ENCODE assay signal across 10 cellular contexts in genomic region chr2:217393585-217394032, GRCh38.
DNase-seq lines count a peak whose midpoint lies in the region; ATAC-seq and TF ChIP-seq lines count a peak whose summit lies in the region.
"Had no signal": no experiment of that assay in that cellular context is flagged by ENCODE, and none has a peak within 500 bp of the region (broad histone marks: within the 10 kb centered on the region; RNA-seq: fewer than 3 reads in every experiment).

No MANE protein-coding gene starts in this region.

- ATAC-seq in heart left ventricle (peak; percentile 90 to 98 (median 96)), HG03439 (IDR thresholded peaks at IDR 0.05; ENCODE audit: unreplicated experiment) (no peak)
- ATAC-seq in natural killer cell treated with Interleukin-12 subunit alpha and Interleukin-12 subunit beta and Interleukin-15 and Interleukin-18, amount 100 ng/mL, for 72 hours: no peak

- WGBS in adrenal gland, 4 donors: 17 to 45% (median 32%) methylated on average over 4 of the region's 4 CpGs
- 12 to 33% (median 30%) methylated on average over 4 of the region's 4 CpGs for WGBS in heart left ventricle, 4 donors
- WGBS in sigmoid colon, 2 donors: 62 to 63% methylated on average over 4 of the region's 4 CpGs

- H3K27me3 Mint-ChIP-seq in natural killer cell treated with Interleukin-12 subunit alpha and Interleukin-12 subunit beta and Interleukin-15 and Interleukin-18, amount 100 ng/mL, for 72 hours: no peaks in the 10 kb centered on the region

- H3K27ac ChIP-seq in adrenal gland (peak overlapping the region in 1 of 5 donors; percentile 27), heart left ventricle (peak overlapping the region in 9 of 12 donors; percentile 21 to 83 (median 68)), sigmoid colon (peak overlapping the region; percentile 41 to 73 (median 66))

- no peaks in the 10 kb centered on the region for H3K27me3 ChIP-seq in adrenal gland
- no peaks in the 10 kb centered on the region for H3K27me3 ChIP-seq in heart left ventricle
- no peaks in the 10 kb centered on the region for H3K27me3 ChIP-seq in sigmoid colon

- H3K4me3 Mint-ChIP-seq in natural killer cell treated with Interleukin-12 subunit alpha and Interleukin-12 subunit beta and Interleukin-15 and Interleukin-18, amount 100 ng/mL, for 72 hours: no peak overlapping the region

- H3K36me3 Mint-ChIP-seq in natural killer cell treated with Interleukin-12 subunit alpha and Interleukin-12 subunit beta and Interleukin-15 and Interleukin-18, amount 100 ng/mL, for 72 hours: peaks cover 4% of the 10 kb centered on the region

- no peaks in the 10 kb centered on the region for H3K36me3 ChIP-seq in adrenal gland (replicated peaks in 1 of 2)
- no peaks in the 10 kb centered on the region for H3K36me3 ChIP-seq in heart left ventricle
- H3K36me3 ChIP-seq in sigmoid colon: no peaks in the 10 kb centered on the region

- peaks cover 2 to 3% of the 10 kb centered on the region in 2 donors for H3K4me1 Mint-ChIP-seq in natural killer cell treated with Interleukin-12 subunit alpha and Interleukin-12 subunit beta and Interleukin-15 and Interleukin-18, amount 100 ng/mL, for 72 hours (ENCODE audit: low read depth in 2 of 2)

- intact Hi-C loops in adrenal gland (cut with DNase I): no loop called here
- intact Hi-C loops in heart left ventricle (cut with DNase I): no loop called here
- intact Hi-C loops in sigmoid colon (cut with DNase I): no loop called here

- H3K9me3 ChIP-seq in adrenal gland (replicated peaks in 1 of 3) (peaks cover 0 to 6% (median 0%) of the 10 kb centered on the region in 3 donors), heart left ventricle (peaks cover 0 to 21% (median 0%) of the 10 kb centered on the region in 12 donors), sigmoid colon (peaks cover 0 to 5% (median 0%) of the 10 kb centered on the region in 4 donors)

- TF ChIP-seq POLR2A in adrenal gland (IDR thresholded peaks at IDR 0.05) (no peak), heart left ventricle (IDR thresholded peaks at IDR 0.05) (no peak), sigmoid colon (IDR thresholded peaks at IDR 0.05) (no peak)

- peak in 3 of 4 donors; percentile 21 to 64 (median 43) for TF ChIP-seq EP300 in sigmoid colon (IDR thresholded peaks at IDR 0.05)

- H3K4me3 ChIP-seq in adrenal gland (no peak overlapping the region), heart left ventricle (no peak overlapping the region), sigmoid colon (no peak overlapping the region)

- no peak overlapping the region for H3K27ac Mint-ChIP-seq in natural killer cell treated with Interleukin-12 subunit alpha and Interleukin-12 subunit beta and Interleukin-15 and Interleukin-18, amount 100 ng/mL, for 72 hours

- DNase-seq in EL: peak; percentile 88
- DNase-seq in adrenal gland: peak; percentile 65 to 89 (median 84)
- DNase-seq in heart left ventricle: peak; percentile 69 to 79 (median 73)
- DNase-seq in sigmoid colon: peak; percentile 93
- no peak for DNase-seq in natural killer cell treated with Interleukin-12 subunit alpha and Interleukin-12 subunit beta and Interleukin-15 and Interleukin-18, amount 100 ng/mL, for 72 hours (ENCODE audit: low spot score)
- no peak for DNase-seq in NCI-H2227 (lab: John Stamatoyannopoulos, UW; ENCODE audit: unreplicated experiment)
- no peak for DNase-seq in NCI-H82 treated with DMSO at 0.1 percent for 48 hours (lab: John Stamatoyannopoulos, UW; ENCODE audit: unreplicated experiment)
- DNase-seq: activated CD4-positive, alpha-beta T cell treated with anti-CD3 and anti-CD28 coated beads, Interleukin-2, amount 50 U/mL, for 48 hours; MM.1S had no signal

- H3K9me3 Mint-ChIP-seq in natural killer cell treated with Interleukin-12 subunit alpha and Interleukin-12 subunit beta and Interleukin-15 and Interleukin-18, amount 100 ng/mL, for 72 hours: no peaks in the 10 kb centered on the region

- peaks cover 6 to 9% of the 10 kb centered on the region in 2 donors for H3K4me1 ChIP-seq in adrenal gland (replicated peaks in 1 of 2)
- H3K4me1 ChIP-seq in heart left ventricle: peaks cover 0 to 44% (median 8%) of the 10 kb centered on the region in 12 donors
- H3K4me1 ChIP-seq in sigmoid colon: peaks cover 0 to 55% (median 43%) of the 10 kb centered on the region in 4 donors

- TF ChIP-seq CTCF in adrenal gland (IDR thresholded peaks at IDR 0.05): no peak
- no peak for TF ChIP-seq CTCF in heart left ventricle (IDR thresholded peaks at IDR 0.05)
- no peak for TF ChIP-seq CTCF in sigmoid colon (IDR thresholded peaks at IDR 0.05)

Comparison
In these comparisons a context has a peak if more than half of its experiments do, and no peak if none do; other contexts are left out.
1. DNase-seq: peak in EL (single experiment), adrenal gland (7 of 7), heart left ventricle (5 of 5) and sigmoid colon (single experiment); none in natural killer cell treated with Interleukin-12 subunit alpha and Interleukin-12 subunit beta and Interleukin-15 and Interleukin-18, amount 100 ng/mL, for 72 hours (single experiment), NCI-H2227 (single experiment) and NCI-H82 treated with DMSO at 0.1 percent for 48 hours (single experiment).
2. ATAC-seq: peak in heart left ventricle (4 of 4); none in natural killer cell treated with Interleukin-12 subunit alpha and Interleukin-12 subunit beta and Interleukin-15 and Interleukin-18, amount 100 ng/mL, for 72 hours (0 of 2) and HG03439 (single experiment).